In the genomic region with DNA sequence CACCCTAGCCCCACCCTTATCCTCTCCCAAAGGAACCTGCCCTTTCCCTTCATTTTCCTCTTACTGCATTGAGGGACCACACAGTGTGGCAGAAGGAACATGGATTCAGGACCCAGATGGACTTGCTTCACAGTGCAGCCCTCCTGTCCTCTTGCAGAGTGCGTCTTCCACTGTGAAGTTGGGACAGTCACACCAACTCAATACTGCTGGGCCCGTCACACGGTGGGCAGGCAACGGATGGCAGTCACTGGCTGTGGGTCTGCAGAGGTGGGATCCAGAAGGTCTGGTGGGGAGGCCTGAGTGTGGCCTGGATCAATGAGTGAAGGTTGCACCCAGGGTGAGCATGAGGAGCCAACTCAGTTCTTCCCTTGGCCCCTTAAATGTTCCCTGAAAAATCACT, we compare ENCODE assay signal across 16 cellular contexts.
"Had no signal": no experiment of that assay in that cellular context is flagged by ENCODE, and none has a peak within 500 bp of the region (broad histone marks: within the 10 kb centered on the region; RNA-seq: fewer than 3 reads in every experiment).

No MANE protein-coding gene starts in this region.

- ATAC-seq: activated T-cell treated with anti-CD3 and anti-CD28 coated beads, Interleukin-2, amount 50 U/mL, for 72 hours; left cardiac atrium had no signal

- H3K27ac Mint-ChIP-seq: activated CD4-positive, alpha-beta memory T cell treated with anti-CD3 and anti-CD28 coated beads, Interleukin-2, amount 10 ng/mL, durations not matched to agents 7 days and 5 days; activated naive CD4-positive, alpha-beta T cell treated with anti-CD3 and anti-CD28 coated beads, Interleukin-2, amount 50 U/mL, for 24 hours; activated T-cell treated with anti-CD3 and anti-CD28 coated beads, Interleukin-2, amount 50 U/mL, for 72 hours; nephron progenitor cell; progenitor cell of endocrine pancreas had no signal

- DNase-seq: activated CD4-positive, alpha-beta T cell treated with anti-CD3 and anti-CD28 coated beads for 48 hours; activated CD4-positive, CD25-positive, alpha-beta regulatory T cell; activated effector memory CD4-positive, alpha-beta T cell treated with anti-CD3 and anti-CD28 coated beads, Interleukin-2, amount 50 U/mL, for 16 hours; activated T-cell treated with anti-CD3 and anti-CD28 coated beads, Interleukin-2, amount 50 U/mL, for 72 hours; cortex of kidney; effector CD4-positive, alpha-beta T cell; left cardiac atrium; nephron progenitor cell; occipital lobe; stimulated activated CD4-positive, alpha-beta T cell treated with anti-CD3 and anti-CD28 coated beads, Interleukin-15, amount 100 ng/mL, for 24 hours; stimulated activated CD4-positive, alpha-beta T cell treated with anti-CD3 and anti-CD28 coated beads, Interleukin-4, amount 100 ng/mL, for 1 hour; T-helper 1 cell; T-helper 9 cell had no signal

- H3K9me3 Mint-ChIP-seq: activated CD4-positive, alpha-beta memory T cell treated with anti-CD3 and anti-CD28 coated beads, Interleukin-2, amount 10 ng/mL, durations not matched to agents 7 days and 5 days; activated naive CD4-positive, alpha-beta T cell treated with anti-CD3 and anti-CD28 coated beads, Interleukin-2, amount 50 U/mL, for 24 hours; activated T-cell treated with anti-CD3 and anti-CD28 coated beads, Interleukin-2, amount 50 U/mL, for 72 hours; nephron progenitor cell had no signal

- H3K4me3 Mint-ChIP-seq: activated CD4-positive, alpha-beta memory T cell treated with anti-CD3 and anti-CD28 coated beads, Interleukin-2, amount 10 ng/mL, durations not matched to agents 7 days and 5 days; activated naive CD4-positive, alpha-beta T cell treated with anti-CD3 and anti-CD28 coated beads, Interleukin-2, amount 50 U/mL, for 24 hours; activated T-cell treated with anti-CD3 and anti-CD28 coated beads, Interleukin-2, amount 50 U/mL, for 72 hours; nephron progenitor cell had no signal

- H3K36me3 Mint-ChIP-seq: activated naive CD4-positive, alpha-beta T cell treated with anti-CD3 and anti-CD28 coated beads, Interleukin-2, amount 50 U/mL, for 24 hours had no signal

- H3K4me1 Mint-ChIP-seq: activated naive CD4-positive, alpha-beta T cell treated with anti-CD3 and anti-CD28 coated beads, Interleukin-2, amount 50 U/mL, for 24 hours had no signal
